In genomic region chr22:48121984-48122383, GRCh38 we compare ENCODE assay signal across 1 cellular context.
TF ChIP-seq lines count a peak whose summit lies in the region.

No MANE protein-coding gene starts in this region.

TF ChIP-seq in GM12878, 131 proteins besides CTCF, POLR2A, EP300 and RAD21:
- no peak for TF ChIP-seq RCOR1 (conservative IDR thresholded peaks at IDR 0.05; ENCODE audit: low read depth, low read length)
- TF ChIP-seq ZBTB40 (IDR thresholded peaks at IDR 0.05; ENCODE audit: borderline replicate concordance) = no peak
- no peak for TF ChIP-seq STAT3 (IDR thresholded peaks at IDR 0.05; ENCODE audit: low read depth, low read length)
- no peak for TF ChIP-seq SMAD1 (IDR thresholded peaks at IDR 0.05; ENCODE audit: low read depth, partially characterized antibody)
- no peak for TF ChIP-seq USF1 (IDR thresholded peaks at IDR 0.05; ENCODE audit: borderline replicate concordance, extremely low read length, insufficient read depth, low read depth, low read length)
- 0 out of 2 replicates have a peak, but pooled peaks have one; percentile 32 for TF ChIP-seq TCF3 (IDR thresholded peaks at IDR 0.05; ENCODE audit: borderline replicate concordance, insufficient read depth, low read depth, low read length)
- TF ChIP-seq NKRF (conservative IDR thresholded peaks at IDR 0.05) = no peak
- TF ChIP-seq ESRRA (IDR thresholded peaks at IDR 0.05; ENCODE audit: low read length) = no peak
- no peak for TF ChIP-seq RBBP5 (conservative IDR thresholded peaks at IDR 0.05)
- no peak for TF ChIP-seq ZNF592 (IDR thresholded peaks at IDR 0.05)
- TF ChIP-seq ZBED1 (IDR thresholded peaks at IDR 0.05; ENCODE audit: borderline replicate concordance) = no peak
- no peak for TF ChIP-seq MYB (IDR thresholded peaks at IDR 0.05; ENCODE audit: borderline replicate concordance, low read depth, low read length)
- TF ChIP-seq PBX3 (IDR thresholded peaks at IDR 0.05; ENCODE audit: insufficient replicate concordance, low read depth, low read length) = peak; percentile 51
- no peak for TF ChIP-seq SMARCA5 (IDR thresholded peaks at IDR 0.05)
- TF ChIP-seq CHD1 (IDR thresholded peaks at IDR 0.05; ENCODE audit: low read depth, low read length) = no peak
- TF ChIP-seq POU2F2 (IDR thresholded peaks at IDR 0.05; ENCODE audit: borderline replicate concordance, low read depth, low read length) = no peak
- TF ChIP-seq ZBTB11 (CRISPR knock-in tag; IDR thresholded peaks at IDR 0.05) = no peak
- no peak for TF ChIP-seq CUX1 (IDR thresholded peaks at IDR 0.05; ENCODE audit: insufficient replicate concordance, low read depth, low read length)
- peak; percentile 83 for TF ChIP-seq BCL3 (IDR thresholded peaks at IDR 0.05; ENCODE audit: borderline replicate concordance, insufficient read depth, low read depth, low read length, poor library complexity, severe bottlenecking)
- TF ChIP-seq SPI1 (IDR thresholded peaks at IDR 0.05; ENCODE audit: borderline replicate concordance, insufficient read depth, low read depth, low read length) = no peak
- no peak for TF ChIP-seq REST (IDR thresholded peaks at IDR 0.05; ENCODE audit: low read depth, low read length)
- no peak for TF ChIP-seq BHLHE40 (IDR thresholded peaks at IDR 0.05; ENCODE audit: borderline replicate concordance in 1 of 2, low read depth in 2 of 2, low read length in 1 of 2)
- no peak for TF ChIP-seq JUNB (IDR thresholded peaks at IDR 0.05)
